In genomic region chr22:29567338-29567737, GRCh38 we compare ENCODE assay signal across 18 cellular contexts. TPM values are rescaled to one million over a fixed set of nuclear protein-coding genes. Genes with fewer than 3 reads are reported as not detected.
DNase-seq lines count a peak whose midpoint lies in the region; ATAC-seq and TF ChIP-seq lines count a peak whose summit lies in the region.
"Had no signal": no experiment of that assay in that cellular context is flagged by ENCODE, and none has a peak within 500 bp of the region (broad histone marks: within the 10 kb centered on the region; RNA-seq: fewer than 3 reads in every experiment).

No MANE protein-coding gene starts in this region.

- no peak overlapping the region for H3K27ac ChIP-seq in uterus
- H3K27ac ChIP-seq: 22Rv1, GM23248 had no signal

- H3K36me3 ChIP-seq in uterus, result no peaks in the 10 kb centered on the region

- H3K36me3 Mint-ChIP-seq in dendritic cell treated with granulocyte-macrophage colony-stimulating factor and Interleukin-4, amounts not matched to agents 40 ng/mL and 50 ng/mL, for 4 days (ENCODE audit: low read depth), result peaks cover 27% of the 10 kb centered on the region
- peaks cover 45% of the 10 kb centered on the region for H3K36me3 Mint-ChIP-seq in activated T-helper 17 cell treated with anti-CD3 and anti-CD28 coated beads, Interleukin-2, amount 50 U/mL, for 72 hours (ENCODE audit: low read depth)

- ATAC-seq in activated T-helper 17 cell treated with anti-CD3 and anti-CD28 coated beads, Interleukin-2, amount 50 U/mL, for 72 hours (replicated peaks), result no peak
- ATAC-seq: GM12878, HCT116 had no signal

- H3K9me3 ChIP-seq in uterus, result no peaks in the 10 kb centered on the region
- H3K9me3 ChIP-seq: Caco-2 had no signal

- intact Hi-C loops in dendritic cell treated with granulocyte-macrophage colony-stimulating factor and Interleukin-4, amounts not matched to agents 40 ng/mL and 50 ng/mL, for 4 days (cut with micrococcal nuclease), result no loop called here
- intact Hi-C loops in uterus (cut with DNase I; ENCODE audit: low total_unique reads), result no loop called here

- no peak for TF ChIP-seq POLR2A in uterus (IDR thresholded peaks at IDR 0.05)

- H3K9me3 Mint-ChIP-seq in dendritic cell treated with granulocyte-macrophage colony-stimulating factor and Interleukin-4, amounts not matched to agents 40 ng/mL and 50 ng/mL, for 4 days, result no peaks in the 10 kb centered on the region
- H3K9me3 Mint-ChIP-seq in activated T-helper 17 cell treated with anti-CD3 and anti-CD28 coated beads, Interleukin-2, amount 50 U/mL, for 72 hours, result no peaks in the 10 kb centered on the region
- H3K9me3 Mint-ChIP-seq: CD4-positive, alpha-beta memory T cell; H9 had no signal

- no peaks in the 10 kb centered on the region for H3K4me1 ChIP-seq in uterus

- H3K27me3 ChIP-seq in uterus, result no peaks in the 10 kb centered on the region

- no peaks in the 10 kb centered on the region for H3K4me1 Mint-ChIP-seq in dendritic cell treated with granulocyte-macrophage colony-stimulating factor and Interleukin-4, amounts not matched to agents 40 ng/mL and 50 ng/mL, for 4 days (ENCODE audit: low read depth)
- no peaks in the 10 kb centered on the region for H3K4me1 Mint-ChIP-seq in activated T-helper 17 cell treated with anti-CD3 and anti-CD28 coated beads, Interleukin-2, amount 50 U/mL, for 72 hours
- H3K4me1 Mint-ChIP-seq: CD4-positive, alpha-beta memory T cell; H9 had no signal

- no peak overlapping the region for H3K4me3 ChIP-seq in uterus
- H3K4me3 ChIP-seq: GM12878, GM23248 had no signal

- H3K27ac Mint-ChIP-seq in dendritic cell treated with granulocyte-macrophage colony-stimulating factor and Interleukin-4, amounts not matched to agents 40 ng/mL and 50 ng/mL, for 4 days, result peak overlapping the region; percentile 33
- H3K27ac Mint-ChIP-seq in activated T-helper 17 cell treated with anti-CD3 and anti-CD28 coated beads, Interleukin-2, amount 50 U/mL, for 72 hours, result no peak overlapping the region
- H3K27ac Mint-ChIP-seq: H9 had no signal

- H3K27me3 Mint-ChIP-seq in dendritic cell treated with granulocyte-macrophage colony-stimulating factor and Interleukin-4, amounts not matched to agents 40 ng/mL and 50 ng/mL, for 4 days, result no peaks in the 10 kb centered on the region
- no peaks in the 10 kb centered on the region for H3K27me3 Mint-ChIP-seq in activated T-helper 17 cell treated with anti-CD3 and anti-CD28 coated beads, Interleukin-2, amount 50 U/mL, for 72 hours
- H3K27me3 Mint-ChIP-seq: CD4-positive, alpha-beta memory T cell had no signal

- no peak overlapping the region for H3K4me3 Mint-ChIP-seq in dendritic cell treated with granulocyte-macrophage colony-stimulating factor and Interleukin-4, amounts not matched to agents 40 ng/mL and 50 ng/mL, for 4 days
- H3K4me3 Mint-ChIP-seq in activated T-helper 17 cell treated with anti-CD3 and anti-CD28 coated beads, Interleukin-2, amount 50 U/mL, for 72 hours, result no peak overlapping the region
- H3K4me3 Mint-ChIP-seq: CD4-positive, alpha-beta memory T cell; H9 had no signal

- in situ Hi-C loops in G401 (cut with HindIII; ENCODE audit: low sequenced_read_pairs), result no loop called here

- TF ChIP-seq CTCF in uterus (IDR thresholded peaks at IDR 0.05), result no peak

- peak; percentile 0 for DNase-seq in NCI-H2196 (lab: John Stamatoyannopoulos, UW; ENCODE audit: unreplicated experiment)
- DNase-seq in NCI-H2196 treated with DMSO at 0.1 percent for 48 hours (lab: John Stamatoyannopoulos, UW; ENCODE audit: unreplicated experiment), result no peak
- DNase-seq in G401 (ENCODE audit: low spot score), result peak; percentile 15
- no peak for DNase-seq in uterus
- no peak for DNase-seq in T-helper 1 cell
- DNase-seq: C1 segment of cervical spinal cord; Caco-2; CD4-positive, alpha-beta memory T cell; DMS153; DND-41; GDM1; GM23248; H9 had no signal

RNA-seq across cellular contexts. Expression of gene NIPSNAP1, which starts 13.6 kb away (rescaled TPM):
- total RNA-seq in G401 (2014; rRNA removed; shearing (Covaris generic)), result 187 and 209 TPM in 2 replicates
- 10 to 100 TPM; 33.0 to 44.1 TPM for total RNA-seq in activated T-helper 17 cell treated with anti-CD3 and anti-CD28 coated beads, Interleukin-2, amount 50 U/mL, for 72 hours
- 10 to 100 TPM in 2 of 4 donors, 1 to 10 TPM in 2; 1.2 to 36.2 (median 15.5) TPM for total RNA-seq in uterus

RNA-seq across cellular contexts. Expression of gene THOC5, which starts 13.8 kb away (rescaled TPM):
- 58.9 and 62.6 TPM in 2 replicates for total RNA-seq in G401 (2014; rRNA removed; shearing (Covaris generic))
- 10 to 100 TPM; 51.4 to 65.9 TPM for total RNA-seq in activated T-helper 17 cell treated with anti-CD3 and anti-CD28 coated beads, Interleukin-2, amount 50 U/mL, for 72 hours
- total RNA-seq in uterus, result 10 to 100 TPM in 3 of 4 donors, 1 to 10 TPM in 1; 8.5 to 59.1 (median 48.7) TPM

RNA-seq across cellular contexts. Expression of gene NF2, which starts 36.1 kb away (rescaled TPM):
- total RNA-seq in G401 (2014; rRNA removed; shearing (Covaris generic)), result 54.7 and 77.1 TPM in 2 replicates
- total RNA-seq in activated T-helper 17 cell treated with anti-CD3 and anti-CD28 coated beads, Interleukin-2, amount 50 U/mL, for 72 hours, result 10 to 100 TPM; 28.5 to 59.9 TPM
- total RNA-seq in uterus, result 10 to 100 TPM; 17.7 to 52.9 (median 33.8) TPM

Comparison
In these comparisons a context has a peak if more than half of its experiments do, and no peak if none do; other contexts are left out.
1. DNase-seq: peak in NCI-H2196 (single experiment) and G401 (single experiment); none in NCI-H2196 treated with DMSO at 0.1 percent for 48 hours (single experiment), uterus (0 of 2) and T-helper 1 cell (0 of 5).